Comparison of ENCODE assay signal across 1 cellular context in the genomic region with DNA sequence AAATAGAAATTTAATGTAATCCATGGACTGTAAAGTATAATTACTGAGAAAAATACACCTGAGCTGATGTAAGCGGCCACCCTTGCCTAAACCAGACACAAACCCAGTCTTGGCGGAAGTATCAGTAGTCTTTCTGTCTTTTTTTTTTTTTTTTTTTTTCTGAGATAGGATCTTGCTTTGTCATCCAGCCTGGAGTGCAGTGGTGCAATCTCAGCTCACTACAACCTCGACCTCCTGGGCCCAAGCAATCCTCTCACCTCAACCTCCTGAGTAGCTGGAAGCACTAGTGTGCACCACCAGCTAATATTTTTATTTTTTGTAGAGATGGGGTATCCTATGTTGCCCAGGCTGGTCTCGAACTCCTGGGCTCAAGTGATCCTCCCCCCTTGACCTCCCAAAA.
TF ChIP-seq lines count a peak whose summit lies in the region.

No MANE protein-coding gene starts in this region.

TF ChIP-seq in K562, 482 proteins besides CTCF, POLR2A, EP300 and RAD21 (continued from another document and continues in another):
- TF ChIP-seq MCM2 (IDR thresholded peaks at IDR 0.05; ENCODE audit: low read depth) (no peak), HMGXB4 (CRISPR knock-in tag; IDR thresholded peaks at IDR 0.05) (no peak), PCBP2 (IDR thresholded peaks at IDR 0.05; ENCODE audit: low read depth, low read length, poor library complexity, severe bottlenecking) (no peak), MITF (IDR thresholded peaks at IDR 0.05) (no peak), ZNF79 (CRISPR knock-in tag; IDR thresholded peaks at IDR 0.05; ENCODE audit: low read depth) (no peak), BCL6 (CRISPR knock-in tag; IDR thresholded peaks at IDR 0.05) (no peak), KDM1A (IDR thresholded peaks at IDR 0.05) (peak; percentile 87 to 88), ZNF511 (CRISPR knock-in tag; IDR thresholded peaks at IDR 0.05) (no peak), NFRKB (IDR thresholded peaks at IDR 0.05; ENCODE audit: low read depth) (no peak), RCOR1 (IDR thresholded peaks at IDR 0.05; ENCODE audit: borderline replicate concordance in 1 of 2, low read depth in 2 of 2, low read length in 2 of 2) (peak in 1 of 2 experiments; percentile 98; a peak in 3 of 4 replicates), MAFG (tag; conservative IDR thresholded peaks at IDR 0.05) (peak; percentile 90), SRF (CRISPR knock-in tag; IDR thresholded peaks at IDR 0.05) (no peak), MEIS2 (IDR thresholded peaks at IDR 0.05; ENCODE audit: partially characterized antibody) (no peak), FOXJ3 (CRISPR knock-in tag; IDR thresholded peaks at IDR 0.05) (no peak), CGGBP1 (CRISPR knock-in tag; IDR thresholded peaks at IDR 0.05) (no peak), COPS2 (conservative IDR thresholded peaks at IDR 0.05) (no peak), KAT8 (IDR thresholded peaks at IDR 0.05; ENCODE audit: low read depth) (no peak), TAL1 (IDR thresholded peaks at IDR 0.05) (no peak), HDAC2 (IDR thresholded peaks at IDR 0.05) (peak; percentile 93), MNT (conservative IDR thresholded peaks at IDR 0.05) (no peak), TAF1 (IDR thresholded peaks at IDR 0.05; ENCODE audit: control insufficient read depth, extremely low read depth, insufficient read depth, low read length, severe bottlenecking) (no peak), TOE1 (IDR thresholded peaks at IDR 0.05; ENCODE audit: borderline replicate concordance) (no peak), TOE1 (CRISPR knock-in tag; IDR thresholded peaks at IDR 0.05; ENCODE audit: borderline replicate concordance, low read depth) (no peak), PRDM10 (IDR thresholded peaks at IDR 0.05; ENCODE audit: partially characterized antibody) (no peak), ZBTB1 (CRISPR knock-in tag; IDR thresholded peaks at IDR 0.05; ENCODE audit: borderline replicate concordance, low read depth) (no peak), CREM (IDR thresholded peaks at IDR 0.05; ENCODE audit: low read depth) (no peak)
- TF ChIP-seq, protein P1, sequence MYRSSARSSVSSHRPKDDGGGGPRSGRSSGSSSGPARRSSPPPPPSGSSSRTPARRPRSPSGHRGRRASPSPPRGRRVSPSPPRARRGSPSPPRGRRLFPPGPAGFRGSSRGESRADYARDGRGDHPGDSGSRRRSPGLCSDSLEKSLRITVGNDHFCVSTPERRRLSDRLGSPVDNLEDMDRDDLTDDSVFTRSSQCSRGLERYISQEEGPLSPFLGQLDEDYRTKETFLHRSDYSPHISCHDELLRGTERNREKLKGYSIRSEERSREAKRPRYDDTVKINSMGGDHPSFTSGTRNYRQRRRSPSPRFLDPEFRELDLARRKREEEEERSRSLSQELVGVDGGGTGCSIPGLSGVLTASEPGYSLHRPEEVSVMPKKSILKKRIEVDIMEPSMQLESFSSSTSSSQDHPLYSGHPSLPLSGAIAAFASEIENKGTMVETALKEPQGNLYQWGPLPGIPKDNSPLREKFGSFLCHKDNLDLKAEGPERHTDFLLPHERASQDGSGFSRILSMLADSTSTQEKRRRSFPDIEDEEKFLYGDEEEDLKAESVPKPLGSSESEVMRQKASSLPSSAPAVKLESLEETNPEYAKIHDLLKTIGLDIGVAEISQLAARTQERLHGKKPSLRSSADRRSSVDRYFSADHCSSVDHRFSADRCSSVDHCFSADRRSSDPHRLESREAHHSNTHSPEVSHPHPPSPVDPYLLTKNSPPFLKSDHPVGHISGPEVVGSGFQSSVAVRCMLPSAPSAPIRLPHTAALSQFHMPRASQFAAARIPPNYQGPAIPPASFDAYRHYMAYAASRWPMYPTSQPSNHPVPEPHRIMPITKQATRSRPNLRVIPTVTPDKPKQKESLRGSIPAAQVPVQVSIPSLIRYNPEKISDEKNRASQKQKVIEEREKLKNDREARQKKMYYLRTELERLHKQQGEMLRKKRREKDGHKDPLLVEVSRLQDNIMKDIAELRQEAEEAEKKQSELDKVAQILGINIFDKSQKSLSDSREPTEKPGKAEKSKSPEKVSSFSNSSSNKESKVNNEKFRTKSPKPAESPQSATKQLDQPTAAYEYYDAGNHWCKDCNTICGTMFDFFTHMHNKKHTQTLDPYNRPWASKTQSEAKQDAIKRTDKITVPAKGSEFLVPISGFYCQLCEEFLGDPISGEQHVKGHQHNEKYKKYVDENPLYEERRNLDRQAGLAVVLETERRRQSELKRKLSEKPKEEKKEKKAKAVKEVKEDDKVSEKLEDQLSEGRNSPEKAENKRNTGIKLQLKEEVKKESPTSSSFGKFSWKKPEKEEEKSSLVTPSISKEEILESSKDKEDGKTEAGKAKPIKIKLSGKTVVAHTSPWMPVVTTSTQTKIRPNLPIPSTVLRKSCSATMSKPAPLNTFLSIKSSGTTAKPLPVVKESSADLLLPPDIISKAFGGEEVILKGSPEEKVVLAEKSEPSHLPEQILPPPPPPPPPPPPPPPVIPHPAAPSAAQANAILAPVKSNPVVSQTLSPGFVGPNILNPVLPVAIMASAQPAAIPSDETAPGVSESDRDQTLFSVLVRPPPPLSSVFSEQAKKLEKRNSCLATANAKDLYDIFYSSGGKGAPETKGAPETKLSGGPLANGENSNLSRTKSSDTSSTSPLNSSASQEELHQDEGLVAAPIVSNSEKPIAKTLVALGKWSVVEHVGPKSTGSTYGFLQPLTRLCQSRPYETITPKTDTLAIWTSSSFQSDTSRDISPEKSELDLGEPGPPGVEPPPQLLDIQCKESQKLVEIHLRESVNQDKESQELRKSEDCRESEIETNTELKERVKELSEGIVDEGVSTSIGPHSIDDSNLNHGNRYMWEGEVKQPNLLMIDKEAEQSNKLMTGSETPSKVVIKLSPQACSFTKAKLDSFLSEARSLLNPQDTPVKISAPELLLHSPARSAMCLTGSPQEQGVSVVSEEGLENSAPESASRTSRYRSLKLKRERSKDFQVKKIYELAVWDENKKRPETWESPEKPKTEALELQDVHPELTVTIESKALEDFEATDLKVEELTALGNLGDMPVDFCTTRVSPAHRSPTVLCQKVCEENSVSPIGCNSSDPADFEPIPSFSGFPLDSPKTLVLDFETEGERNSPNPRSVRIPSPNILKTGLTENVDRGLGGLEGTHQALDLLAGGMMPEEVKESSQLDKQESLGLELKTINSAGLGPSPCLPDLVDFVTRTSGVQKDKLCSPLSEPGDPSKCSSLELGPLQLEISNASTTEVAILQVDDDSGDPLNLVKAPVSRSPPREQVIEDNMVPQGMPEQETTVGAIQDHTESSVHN (IDR thresholded peaks at IDR 0.05; ENCODE audit: borderline replicate concordance in 1 of 2, low read depth in 1 of 2) = no peak
- TF ChIP-seq, protein P2, sequence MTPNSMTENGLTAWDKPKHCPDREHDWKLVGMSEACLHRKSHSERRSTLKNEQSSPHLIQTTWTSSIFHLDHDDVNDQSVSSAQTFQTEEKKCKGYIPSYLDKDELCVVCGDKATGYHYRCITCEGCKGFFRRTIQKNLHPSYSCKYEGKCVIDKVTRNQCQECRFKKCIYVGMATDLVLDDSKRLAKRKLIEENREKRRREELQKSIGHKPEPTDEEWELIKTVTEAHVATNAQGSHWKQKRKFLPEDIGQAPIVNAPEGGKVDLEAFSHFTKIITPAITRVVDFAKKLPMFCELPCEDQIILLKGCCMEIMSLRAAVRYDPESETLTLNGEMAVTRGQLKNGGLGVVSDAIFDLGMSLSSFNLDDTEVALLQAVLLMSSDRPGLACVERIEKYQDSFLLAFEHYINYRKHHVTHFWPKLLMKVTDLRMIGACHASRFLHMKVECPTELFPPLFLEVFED (CRISPR knock-in tag; conservative IDR thresholded peaks at IDR 0.05) = no peak
